In genomic region chr22:49517721-49518120, GRCh38 we compare ENCODE assay signal across 22 cellular contexts.
"Had no signal": no experiment of that assay in that cellular context is flagged by ENCODE, and none has a peak within 500 bp of the region (broad histone marks: within the 10 kb centered on the region; RNA-seq: fewer than 3 reads in every experiment).

No MANE protein-coding gene starts in this region.

- DNase-seq: activated CD4-positive, alpha-beta T cell treated with anti-CD3 and anti-CD28 coated beads for 4 hours; activated CD8-positive, alpha-beta memory T cell treated with anti-CD3 and anti-CD28 coated beads, Interleukin-2, amount 50 U/mL, for 4 hours; activated CD8-positive, alpha-beta T cell treated with anti-CD3 and anti-CD28 coated beads for 36 hours; activated naive CD8-positive, alpha-beta T cell treated with anti-CD3 and anti-CD28 coated beads, Interleukin-2, amount 50 U/mL, for 24 hours; activated T-cell treated with anti-CD3 and anti-CD28 coated beads, Interleukin-2, amount 50 U/mL, for 72 hours; amniotic stem cell; KG1; NCI-H1092; NCI-H1417; NCI-H1930; NCI-H2171; NCI-H226; NCI-H526 treated with DMSO at 0.1 percent for 48 hours; NCI-H82; RPMI8226; SK-N-SH; T-helper 1 cell had no signal

- H3K36me3 ChIP-seq: ascending aorta had no signal

- H3K9me3 ChIP-seq: ascending aorta, SK-N-SH had no signal

- H3K4me3 ChIP-seq: ascending aorta had no signal

- H3K27ac ChIP-seq: ascending aorta had no signal

- H3K27me3 ChIP-seq: ascending aorta had no signal

- H3K4me1 ChIP-seq: ascending aorta had no signal

- H3K9ac ChIP-seq: SK-N-SH had no signal

- ATAC-seq: activated CD4-positive, CD25-positive, alpha-beta regulatory T cell treated with anti-CD3 and anti-CD28 coated beads, Interleukin-2, amount 50 U/mL, for 24 hours; activated CD8-positive, alpha-beta T cell treated with anti-CD3 and anti-CD28 coated beads for 36 hours; activated naive CD4-positive, alpha-beta T cell treated with anti-CD3 and anti-CD28 coated beads, Interleukin-2, amount 50 U/mL, for 72 hours; activated naive CD8-positive, alpha-beta T cell treated with anti-CD3 and anti-CD28 coated beads, Interleukin-2, amount 50 U/mL, for 24 hours; activated T-cell treated with anti-CD3 and anti-CD28 coated beads, Interleukin-2, amount 50 U/mL, for 72 hours; Panc1; Right ventricle myocardium inferior had no signal

- H3K4me2 ChIP-seq: SK-N-SH had no signal
